35 cellular contexts compared by ENCODE assay signal in genomic region chr19:54254195-54254906, GRCh38. TPM values are rescaled to one million over a fixed set of nuclear protein-coding genes. Genes with fewer than 3 reads are reported as not detected.
A peak's percentile ranks its signal among the peaks of the same experiment; 100 is the strongest.
DNase-seq lines count a peak whose midpoint lies in the region; ATAC-seq, FAIRE-seq and TF ChIP-seq lines count a peak whose summit lies in the region.
"Had no signal": no experiment of that assay in that cellular context is flagged by ENCODE, and none has a peak within 500 bp of the region (broad histone marks: within the 10 kb centered on the region; RNA-seq: fewer than 3 reads in every experiment).

No MANE protein-coding gene starts in this region.

- H2BK12ac ChIP-seq in mesenchymal stem cell (ENCODE audit: low read length in 2 of 2) = no peak overlapping the region

- H3K9me2 ChIP-seq in GM23338 (ENCODE audit: insufficient read depth) = no peaks in the 10 kb centered on the region

- TF ChIP-seq EP300 in HepG2 (IDR thresholded peaks at IDR 0.05; ENCODE audit: low read depth in 2 of 2, low read length in 2 of 2) (no peak), HepG2 (CRISPR knock-in tag; IDR thresholded peaks at IDR 0.05; ENCODE audit: borderline replicate concordance) (no peak)

- CTCF ChIA-PET in HepG2 (lab: Yijun Ruan, JAX; ENCODE audit: low intra/inter-chr PET ratio, low total read pairs) = no interaction called here

- no peak overlapping the region for H3K14ac ChIP-seq in mesenchymal stem cell (ENCODE audit: low read length in 2 of 2)

- H3K4ac ChIP-seq in mesenchymal stem cell (ENCODE audit: low read depth in 1 of 2, low read length in 2 of 2) = no peak overlapping the region

- H3K4me1 ChIP-seq in GM23338 (ENCODE audit: insufficient read depth) (no peaks in the 10 kb centered on the region), mesenchymal stem cell (ENCODE audit: control insufficient read depth, insufficient read depth, low read depth, low read length) (no peaks in the 10 kb centered on the region), HepG2 (ENCODE audit: insufficient read depth, low read length) (no peaks in the 10 kb centered on the region)
- H3K4me1 ChIP-seq: BE2C, pancreas had no signal

- no peak overlapping the region for H4K91ac ChIP-seq in mesenchymal stem cell (ENCODE audit: low read length)

- POLR2A ChIA-PET in HepG2 (lab: Yijun Ruan, JAX) = no interaction called here

- BruUV-seq in HepG2 (replicated peaks; lab: Mats Ljungman, UMichigan) = no TSS peak

- H3K27me3 Mint-ChIP-seq in GM23338 (ENCODE audit: insufficient read depth, low read depth, poor library complexity) (peaks cover 5% of the 10 kb centered on the region), chondrocyte (ENCODE audit: low read depth) (peaks cover 24% of the 10 kb centered on the region)

- WGBS in mesenchymal stem cell = 66% methylated on average over 16 of the region's 17 CpGs
- 5% methylated on average over 6 of the region's 17 CpGs for WGBS in HepG2 (ENCODE audit: low lambda C conversion rate)

- H3K27me3 ChIP-seq in GM23338 (ENCODE audit: insufficient read depth) (no peaks in the 10 kb centered on the region), mesenchymal stem cell (ENCODE audit: control insufficient read depth in 1 of 2, insufficient read depth in 1 of 2, low read length in 2 of 2) (peaks cover 21 to 56% of the 10 kb centered on the region in 2 experiments), HepG2 (ENCODE audit: control insufficient read depth in 1 of 2, insufficient read depth in 2 of 2, low read length in 2 of 2) (peaks cover 12 to 67% of the 10 kb centered on the region in 2 experiments)

- no peak overlapping the region for H3K4me3 ChIP-seq in GM23338
- no peak overlapping the region for H3K4me3 ChIP-seq in mesenchymal stem cell (ENCODE audit: insufficient read depth in 1 of 2, low read depth in 1 of 2, low read length in 2 of 2)
- no peak overlapping the region for H3K4me3 ChIP-seq in HepG2 (replicated peaks in 1 of 3; ENCODE audit: insufficient read depth in 1 of 3, low read depth in 2 of 3, low read length in 3 of 3)
- H3K4me3 ChIP-seq: K562, lung, pancreas, upper lobe of left lung had no signal

- ATAC-seq in GM23338 (peak; percentile 77), HepG2 (no peak)
- ATAC-seq: K562, pancreas had no signal

- intact Hi-C loops in HepG2 (cut with micrococcal nuclease; ENCODE audit: unreplicated experiment) = no loop called here

- in situ Hi-C loops in HepG2 (cut with HindIII; ENCODE audit: extremely low pct_ligation_motif_present, low pct_unique_long_range_greater_than_20kb) = no loop called here

- no peak overlapping the region for H2BK15ac ChIP-seq in mesenchymal stem cell (ENCODE audit: low read depth, poor library complexity, severe bottlenecking)

- DNase-seq in GM23338 (ENCODE audit: low spot score) (peak; percentile 32), chondrocyte (ENCODE audit: low spot score) (peak; percentile 77), mesenchymal stem cell (no peak), activated gamma-delta T cell treated with Interleukin-2 at 50 U/mL for 16 hours (no peak), cerebellar nuclear complex (lab: John Stamatoyannopoulos, UW) (no peak), HepG2 (ENCODE audit: low spot score) (no peak)
- DNase-seq: ACHN; activated CD4-positive, alpha-beta memory T cell treated with anti-CD3 and anti-CD28 coated beads for 36 hours; activated CD4-positive, CD25-positive, alpha-beta regulatory T cell treated with anti-CD3 and anti-CD28 coated beads, Interleukin-2, amount 50 U/mL, for 72 hours; activated CD8-positive, alpha-beta memory T cell treated with anti-CD3 and anti-CD28 coated beads, Interleukin-2, amount 50 U/mL, for 48 hours; activated naive CD4-positive, alpha-beta T cell treated with anti-CD3 and anti-CD28 coated beads, Interleukin-2, amount 50 U/mL, for 16 hours; amniotic stem cell; BE2C; brain microvascular endothelial cell; DMS53; effector CD8-positive, alpha-beta T cell; HCEC 1CT; NCI-H1105; NCI-H2081; NCI-H748 treated with DMSO at 0.1 percent for 48 hours; nephron progenitor cell; stimulated activated CD4-positive, alpha-beta T cell treated with anti-CD3 and anti-CD28 coated beads, Interleukin-2, amount 100 ng/mL, for 48 hours; substantia nigra; upper lobe of left lung had no signal

- 0 out of 2 replicates have a peak overlapping the region, but pooled peaks have one; percentile 28 for H2AFZ ChIP-seq in GM23338
- no peak overlapping the region for H2AFZ ChIP-seq in mesenchymal stem cell (ENCODE audit: low read depth, low read length)
- H2AFZ ChIP-seq in HepG2 (ENCODE audit: low read length) = no peak overlapping the region

- H3K36me3 Mint-ChIP-seq in GM23338 (ENCODE audit: low read depth) (no peaks in the 10 kb centered on the region), chondrocyte (ENCODE audit: low read depth) (no peaks in the 10 kb centered on the region)
- H3K36me3 Mint-ChIP-seq: activated CD4-positive, alpha-beta memory T cell treated with anti-CD3 and anti-CD28 coated beads for 36 hours had no signal

- no peak for FAIRE-seq in HepG2 (lab: Jason Lieb, UNC)
- FAIRE-seq: G401.6, GM19239, K562, pancreas, TTC549 had no signal

- no peaks in the 10 kb centered on the region for H3K79me2 ChIP-seq in GM23338 (replicated peaks; ENCODE audit: insufficient read depth)
- H3K79me2 ChIP-seq in HepG2 (ENCODE audit: insufficient read depth, low read length) = no peaks in the 10 kb centered on the region

- peak overlapping the region; percentile 50 for H2BK5ac ChIP-seq in mesenchymal stem cell (ENCODE audit: low read depth, low read length, poor library complexity, severe bottlenecking)

- no peak for TF ChIP-seq CTCF in GM23338 (conservative IDR thresholded peaks at IDR 0.05; ENCODE audit: low read depth in 2 of 2)
- no peak for TF ChIP-seq CTCF in chondrocyte (IDR thresholded peaks at IDR 0.05)
- TF ChIP-seq CTCF in HepG2 (CRISPR knock-in tag; IDR thresholded peaks at IDR 0.05) = no peak

- no peaks in the 10 kb centered on the region for H3K9me3 ChIP-seq in mesenchymal stem cell (ENCODE audit: control insufficient read depth, low read length)
- no peaks in the 10 kb centered on the region for H3K9me3 ChIP-seq in HepG2 (ENCODE audit: low read length)
- H3K9me3 ChIP-seq: BE2C, pancreas, upper lobe of left lung had no signal

- no peaks in the 10 kb centered on the region for H3K79me1 ChIP-seq in mesenchymal stem cell (replicated peaks; ENCODE audit: low read length, poor library complexity, severe bottlenecking)

- H3K23ac ChIP-seq in mesenchymal stem cell (ENCODE audit: low read length in 2 of 2) = no peak overlapping the region

- H3K18ac ChIP-seq in mesenchymal stem cell (ENCODE audit: low read depth in 1 of 2, low read length in 2 of 2) = no peak overlapping the region

- H3K4me2 ChIP-seq in GM23338 = no peak overlapping the region
- no peak overlapping the region for H3K4me2 ChIP-seq in mesenchymal stem cell (ENCODE audit: low read length, poor library complexity, severe bottlenecking)
- H3K4me2 ChIP-seq in HepG2 (ENCODE audit: low read depth, low read length) = no peak overlapping the region

- no peak overlapping the region for H3K27ac ChIP-seq in GM23338 (ENCODE audit: low read depth)
- no peak overlapping the region for H3K27ac ChIP-seq in mesenchymal stem cell (ENCODE audit: low read length, poor library complexity, severe bottlenecking)
- no peak overlapping the region for H3K27ac ChIP-seq in HepG2 (ENCODE audit: extremely low read length, insufficient read depth, low read length)
- H3K27ac ChIP-seq: brain microvascular endothelial cell, pancreas, upper lobe of left lung had no signal

- H2AK5ac ChIP-seq in mesenchymal stem cell (ENCODE audit: low read length, severe bottlenecking) = no peak overlapping the region

- H3K9me3 Mint-ChIP-seq in GM23338 = no peaks in the 10 kb centered on the region
- H3K9me3 Mint-ChIP-seq in chondrocyte (ENCODE audit: low read depth) = no peaks in the 10 kb centered on the region
- H3K9me3 Mint-ChIP-seq: activated CD4-positive, alpha-beta memory T cell treated with anti-CD3 and anti-CD28 coated beads for 36 hours; nephron progenitor cell had no signal

- H3K36me3 ChIP-seq in GM23338 (ENCODE audit: insufficient read depth) (no peaks in the 10 kb centered on the region), mesenchymal stem cell (ENCODE audit: control insufficient read depth in 1 of 2, insufficient read depth in 2 of 2, low read depth in 1 of 2, low read length in 2 of 2) (no peaks in the 10 kb centered on the region), HepG2 (replicated peaks in 1 of 2; ENCODE audit: control insufficient read depth in 1 of 2, insufficient read depth in 2 of 2, low read length in 2 of 2) (no peaks in the 10 kb centered on the region)
- H3K36me3 ChIP-seq: BE2C, brain microvascular endothelial cell, pancreas, upper lobe of left lung had no signal

- no peak for TF ChIP-seq RAD21 in HepG2 (CRISPR knock-in tag; IDR thresholded peaks at IDR 0.05)

- TF ChIP-seq POLR2A in HepG2 (IDR thresholded peaks at IDR 0.05; ENCODE audit: insufficient read depth in 1 of 2, low read depth in 2 of 2, low read length in 2 of 2) = no peak

- H4K20me1 ChIP-seq in GM23338 (replicated peaks; ENCODE audit: insufficient read depth) = no peaks in the 10 kb centered on the region
- H4K20me1 ChIP-seq in HepG2 (ENCODE audit: insufficient read depth, low read length) = no peaks in the 10 kb centered on the region

- H3K9ac ChIP-seq in mesenchymal stem cell (ENCODE audit: low read length) (no peak overlapping the region), HepG2 (ENCODE audit: insufficient read depth, low read depth, low read length) (no peak overlapping the region)

- no peaks in the 10 kb centered on the region for H3F3A ChIP-seq in GM23338 (replicated peaks; ENCODE audit: low read depth)

- H3K4me1 Mint-ChIP-seq in GM23338 (peaks cover 4% of the 10 kb centered on the region; the same call in 1 of the 3 replicates), chondrocyte (ENCODE audit: low read depth) (no peaks in the 10 kb centered on the region)

- H2BK120ac ChIP-seq in mesenchymal stem cell (ENCODE audit: low read depth, low read length) = no peak overlapping the region

- H3K4me3 Mint-ChIP-seq in GM23338 = no peak overlapping the region
- no peak overlapping the region for H3K4me3 Mint-ChIP-seq in chondrocyte (ENCODE audit: unreplicated experiment)
- H3K4me3 Mint-ChIP-seq: activated CD4-positive, alpha-beta memory T cell treated with anti-CD3 and anti-CD28 coated beads for 36 hours; nephron progenitor cell had no signal

- no peak overlapping the region for H3K27ac Mint-ChIP-seq in GM23338
- no peak overlapping the region for H3K27ac Mint-ChIP-seq in chondrocyte (ENCODE audit: unreplicated experiment)
- H3K27ac Mint-ChIP-seq: activated CD4-positive, alpha-beta memory T cell treated with anti-CD3 and anti-CD28 coated beads for 36 hours; nephron progenitor cell had no signal

- H4K8ac ChIP-seq in mesenchymal stem cell (ENCODE audit: low read length) = no peak overlapping the region

RNA-seq across cellular contexts. Expression of gene LILRB5, which starts 2.7 kb away (rescaled TPM):
- not detected in 2 replicates for total RNA-seq in GM23338 (2014; rRNA removed; shearing (Covaris generic))
- polyA plus RNA-seq in GM23338 (2016; fragmentation: Nextera tagmentation; extraction: Ambion mirVana) (not detected in 2 replicates), HepG2 (2011; rRNA removed) (not detected in 2 replicates)
- total RNA-seq in chondrocyte (not detected in 3 replicates), HepG2 (2016; rRNA removed; fragmentation: Illumina TruSeq; extraction: Trizol) (not detected in 2 replicates)
- not detected for polyA plus RNA-seq in mesenchymal stem cell (2013, experiment 1 of 2)
- not detected for polyA plus RNA-seq in mesenchymal stem cell (2013, experiment 2 of 2)
- total RNA-seq in HepG2 (2016; cell fraction: cytosol; rRNA removed; fragmentation: Illumina TruSeq; extraction: Trizol; ENCODE audit: low read depth) = not detected in 2 replicates
- total RNA-seq in HepG2 (2016; cell fraction: insoluble cytoplasmic fraction; rRNA removed; fragmentation: Illumina TruSeq; extraction: Trizol) = not detected in 2 replicates
- not detected in 2 replicates for total RNA-seq in HepG2 (2016; cell fraction: membrane; rRNA removed; fragmentation: Illumina TruSeq; extraction: Trizol)
- total RNA-seq in HepG2 (2016; cell fraction: nucleus; rRNA removed; fragmentation: Illumina TruSeq; extraction: Trizol) = not detected in 2 replicates
- not detected in 2 replicates for polyA plus RNA-seq in HepG2 (2011; cell fraction: cytosol; rRNA removed)
- not detected in 2 replicates for polyA plus RNA-seq in HepG2 (2011; cell fraction: nucleus; rRNA removed)
- polyA plus RNA-seq in HepG2 (2012) = not detected in 2 replicates
- not detected in 2 replicates for polyA plus RNA-seq in HepG2 (2016; cell fraction: cytosol; fragmentation: Illumina TruSeq; extraction: Trizol; ENCODE audit: low read depth)
- not detected in 2 replicates for polyA plus RNA-seq in HepG2 (2016; cell fraction: insoluble cytoplasmic fraction; fragmentation: Illumina TruSeq; extraction: Trizol; ENCODE audit: low read depth)
- polyA plus RNA-seq in HepG2 (2016; cell fraction: membrane; fragmentation: Illumina TruSeq; extraction: Trizol; ENCODE audit: low read depth) = not detected in 2 replicates
- not detected in 2 replicates for polyA plus RNA-seq in HepG2 (2016; cell fraction: nucleus; fragmentation: Illumina TruSeq; extraction: Trizol; ENCODE audit: insufficient read depth, low read depth)
- polyA minus RNA-seq in HepG2 (2011; rRNA and poly(A)+ RNA removed; ENCODE audit: low replicate concordance) = not detected in 2 replicates
- not detected in 2 replicates for polyA minus RNA-seq in HepG2 (2011; cell fraction: cytosol; rRNA and poly(A)+ RNA removed)
- not detected in 2 replicates for polyA minus RNA-seq in HepG2 (2011; cell fraction: nucleus; rRNA and poly(A)+ RNA removed)
- total RNA-seq: activated CD4-positive, alpha-beta memory T cell treated with anti-CD3 and anti-CD28 coated beads for 36 hours; epithelial cell of proximal tubule; HT-29; K562; MCF 10A; RPMI7951; T-helper 1 cell treated with Interleukin-12 subunit alpha and Interleukin-12 subunit beta and Interleukin-4 antibody, amounts not matched to agents 30 ng/mL and 1 ng/mL, for 36 hours had no signal
- polyA plus RNA-seq: K562 had no signal

RNA-seq across cellular contexts. Expression of gene LILRA6, which starts 11.8 kb away (rescaled TPM):
- total RNA-seq in GM23338 (2014; rRNA removed; shearing (Covaris generic)) = not detected in 2 replicates
- polyA plus RNA-seq in GM23338 (2016; fragmentation: Nextera tagmentation; extraction: Ambion mirVana) (not detected in 2 replicates), HepG2 (2011; rRNA removed) (not detected in 2 replicates)
- total RNA-seq in chondrocyte (not detected in 3 replicates), HepG2 (2016; rRNA removed; fragmentation: Illumina TruSeq; extraction: Trizol) (not detected in 2 replicates)
- polyA plus RNA-seq in mesenchymal stem cell (2013, experiment 1 of 2) = not detected
- not detected for polyA plus RNA-seq in mesenchymal stem cell (2013, experiment 2 of 2)
- not detected in 2 replicates for total RNA-seq in HepG2 (2016; cell fraction: cytosol; rRNA removed; fragmentation: Illumina TruSeq; extraction: Trizol; ENCODE audit: low read depth)
- total RNA-seq in HepG2 (2016; cell fraction: insoluble cytoplasmic fraction; rRNA removed; fragmentation: Illumina TruSeq; extraction: Trizol) = not detected in 2 replicates
- total RNA-seq in HepG2 (2016; cell fraction: membrane; rRNA removed; fragmentation: Illumina TruSeq; extraction: Trizol) = not detected in 2 replicates
- total RNA-seq in HepG2 (2016; cell fraction: nucleus; rRNA removed; fragmentation: Illumina TruSeq; extraction: Trizol) = not detected in 2 replicates
- not detected in 2 replicates for polyA plus RNA-seq in HepG2 (2011; cell fraction: cytosol; rRNA removed)
- polyA plus RNA-seq in HepG2 (2011; cell fraction: nucleus; rRNA removed) = not detected in 2 replicates
- polyA plus RNA-seq in HepG2 (2012) = not detected in 2 replicates
- not detected in 2 replicates for polyA plus RNA-seq in HepG2 (2016; cell fraction: cytosol; fragmentation: Illumina TruSeq; extraction: Trizol; ENCODE audit: low read depth)
- not detected in 2 replicates for polyA plus RNA-seq in HepG2 (2016; cell fraction: insoluble cytoplasmic fraction; fragmentation: Illumina TruSeq; extraction: Trizol; ENCODE audit: low read depth)
- polyA plus RNA-seq in HepG2 (2016; cell fraction: membrane; fragmentation: Illumina TruSeq; extraction: Trizol; ENCODE audit: low read depth) = not detected in 2 replicates
- polyA plus RNA-seq in HepG2 (2016; cell fraction: nucleus; fragmentation: Illumina TruSeq; extraction: Trizol; ENCODE audit: insufficient read depth, low read depth) = not detected in 2 replicates
- not detected in 2 replicates for polyA minus RNA-seq in HepG2 (2011; rRNA and poly(A)+ RNA removed; ENCODE audit: low replicate concordance)
- polyA minus RNA-seq in HepG2 (2011; cell fraction: cytosol; rRNA and poly(A)+ RNA removed) = not detected in 2 replicates
- polyA minus RNA-seq in HepG2 (2011; cell fraction: nucleus; rRNA and poly(A)+ RNA removed) = not detected in 2 replicates
- total RNA-seq: epithelial cell of proximal tubule, HT-29, K562, MCF 10A, RPMI7951 had no signal

RNA-seq across cellular contexts. Expression of gene LILRB2, which starts 26.6 kb away (rescaled TPM):
- total RNA-seq in GM23338 (2014; rRNA removed; shearing (Covaris generic)) = not detected in 2 replicates
- polyA plus RNA-seq in GM23338 (2016; fragmentation: Nextera tagmentation; extraction: Ambion mirVana) (not detected in 2 replicates), HepG2 (2011; rRNA removed) (not detected in 2 replicates)
- total RNA-seq in chondrocyte (not detected in 3 replicates), HepG2 (2016; rRNA removed; fragmentation: Illumina TruSeq; extraction: Trizol) (not detected in 2 replicates)
- polyA plus RNA-seq in mesenchymal stem cell (2013, experiment 1 of 2) = not detected
- not detected for polyA plus RNA-seq in mesenchymal stem cell (2013, experiment 2 of 2)
- total RNA-seq in HepG2 (2016; cell fraction: cytosol; rRNA removed; fragmentation: Illumina TruSeq; extraction: Trizol; ENCODE audit: low read depth) = not detected in 2 replicates
- total RNA-seq in HepG2 (2016; cell fraction: insoluble cytoplasmic fraction; rRNA removed; fragmentation: Illumina TruSeq; extraction: Trizol) = not detected in 2 replicates
- total RNA-seq in HepG2 (2016; cell fraction: membrane; rRNA removed; fragmentation: Illumina TruSeq; extraction: Trizol) = not detected in 2 replicates
- not detected in 2 replicates for total RNA-seq in HepG2 (2016; cell fraction: nucleus; rRNA removed; fragmentation: Illumina TruSeq; extraction: Trizol)
- not detected in 2 replicates for polyA plus RNA-seq in HepG2 (2011; cell fraction: cytosol; rRNA removed)
- polyA plus RNA-seq in HepG2 (2011; cell fraction: nucleus; rRNA removed) = not detected in 2 replicates
- polyA plus RNA-seq in HepG2 (2012) = not detected in 2 replicates
- not detected in 2 replicates for polyA plus RNA-seq in HepG2 (2016; cell fraction: cytosol; fragmentation: Illumina TruSeq; extraction: Trizol; ENCODE audit: low read depth)
- polyA plus RNA-seq in HepG2 (2016; cell fraction: insoluble cytoplasmic fraction; fragmentation: Illumina TruSeq; extraction: Trizol; ENCODE audit: low read depth) = not detected in 2 replicates
- polyA plus RNA-seq in HepG2 (2016; cell fraction: membrane; fragmentation: Illumina TruSeq; extraction: Trizol; ENCODE audit: low read depth) = not detected in 2 replicates
- polyA plus RNA-seq in HepG2 (2016; cell fraction: nucleus; fragmentation: Illumina TruSeq; extraction: Trizol; ENCODE audit: insufficient read depth, low read depth) = not detected in 2 replicates
- not detected in 2 replicates for polyA minus RNA-seq in HepG2 (2011; rRNA and poly(A)+ RNA removed; ENCODE audit: low replicate concordance)
- polyA minus RNA-seq in HepG2 (2011; cell fraction: cytosol; rRNA and poly(A)+ RNA removed) = not detected in 2 replicates
- polyA minus RNA-seq in HepG2 (2011; cell fraction: nucleus; rRNA and poly(A)+ RNA removed) = not detected in 2 replicates
- total RNA-seq: activated CD4-positive, alpha-beta memory T cell treated with anti-CD3 and anti-CD28 coated beads for 36 hours; epithelial cell of proximal tubule; HT-29; K562; MCF 10A; RPMI7951; T-helper 1 cell treated with Interleukin-12 subunit alpha and Interleukin-12 subunit beta and Interleukin-4 antibody, amounts not matched to agents 30 ng/mL and 1 ng/mL, for 36 hours had no signal
- polyA plus RNA-seq: K562 had no signal

RNA-seq across cellular contexts. Expression of gene LILRB3, which starts 31.5 kb away (rescaled TPM):
- not detected in 2 replicates for total RNA-seq in GM23338 (2014; rRNA removed; shearing (Covaris generic))
- polyA plus RNA-seq in GM23338 (2016; fragmentation: Nextera tagmentation; extraction: Ambion mirVana) (not detected in 2 replicates), HepG2 (2011; rRNA removed) (0.10 and 0.22 TPM in 2 replicates)
- total RNA-seq in chondrocyte (not detected in 3 replicates), HepG2 (2016; rRNA removed; fragmentation: Illumina TruSeq; extraction: Trizol) (not detected in 2 replicates)
- not detected for polyA plus RNA-seq in mesenchymal stem cell (2013, experiment 1 of 2)
- polyA plus RNA-seq in mesenchymal stem cell (2013, experiment 2 of 2) = not detected
- total RNA-seq in HepG2 (2016; cell fraction: cytosol; rRNA removed; fragmentation: Illumina TruSeq; extraction: Trizol; ENCODE audit: low read depth) = not detected in 2 replicates
- not detected in 2 replicates for total RNA-seq in HepG2 (2016; cell fraction: insoluble cytoplasmic fraction; rRNA removed; fragmentation: Illumina TruSeq; extraction: Trizol)
- not detected in 2 replicates for total RNA-seq in HepG2 (2016; cell fraction: membrane; rRNA removed; fragmentation: Illumina TruSeq; extraction: Trizol)
- not detected in 2 replicates for total RNA-seq in HepG2 (2016; cell fraction: nucleus; rRNA removed; fragmentation: Illumina TruSeq; extraction: Trizol)
- 0.09 and 0.30 TPM in 2 replicates for polyA plus RNA-seq in HepG2 (2011; cell fraction: cytosol; rRNA removed)
- polyA plus RNA-seq in HepG2 (2011; cell fraction: nucleus; rRNA removed) = 0.24 TPM in 1 of 2 replicates, not detected in the other
- polyA plus RNA-seq in HepG2 (2012) = 0.16 and 0.24 TPM in 2 replicates
- polyA plus RNA-seq in HepG2 (2016; cell fraction: cytosol; fragmentation: Illumina TruSeq; extraction: Trizol; ENCODE audit: low read depth) = not detected in 2 replicates
- not detected in 2 replicates for polyA plus RNA-seq in HepG2 (2016; cell fraction: insoluble cytoplasmic fraction; fragmentation: Illumina TruSeq; extraction: Trizol; ENCODE audit: low read depth)
- not detected in 2 replicates for polyA plus RNA-seq in HepG2 (2016; cell fraction: membrane; fragmentation: Illumina TruSeq; extraction: Trizol; ENCODE audit: low read depth)
- polyA plus RNA-seq in HepG2 (2016; cell fraction: nucleus; fragmentation: Illumina TruSeq; extraction: Trizol; ENCODE audit: insufficient read depth, low read depth) = not detected in 2 replicates
- not detected in 2 replicates for polyA minus RNA-seq in HepG2 (2011; rRNA and poly(A)+ RNA removed; ENCODE audit: low replicate concordance)
- polyA minus RNA-seq in HepG2 (2011; cell fraction: cytosol; rRNA and poly(A)+ RNA removed) = not detected in 2 replicates
- not detected in 2 replicates for polyA minus RNA-seq in HepG2 (2011; cell fraction: nucleus; rRNA and poly(A)+ RNA removed)
- total RNA-seq: epithelial cell of proximal tubule, HT-29, K562, MCF 10A, RPMI7951 had no signal

RNA-seq across cellular contexts. Expression of gene RPS9, which starts 53.7 kb away (rescaled TPM):
- total RNA-seq in GM23338 (2014; rRNA removed; shearing (Covaris generic)) = 1,754 and 2,101 TPM in 2 replicates
- 1,060 and 1,149 TPM in 2 replicates for polyA plus RNA-seq in GM23338 (2016; fragmentation: Nextera tagmentation; extraction: Ambion mirVana)
- total RNA-seq in chondrocyte = 689 to 819 TPM (median 699 TPM) in 3 replicates
- 1,608 TPM for polyA plus RNA-seq in mesenchymal stem cell (2013, experiment 1 of 2)
- 1,551 TPM for polyA plus RNA-seq in mesenchymal stem cell (2013, experiment 2 of 2)
- 1,411 and 1,450 TPM in 2 replicates for total RNA-seq in HepG2 (2016; rRNA removed; fragmentation: Illumina TruSeq; extraction: Trizol)
- 1,847 and 2,095 TPM in 2 replicates for total RNA-seq in HepG2 (2016; cell fraction: cytosol; rRNA removed; fragmentation: Illumina TruSeq; extraction: Trizol; ENCODE audit: low read depth)
- total RNA-seq in HepG2 (2016; cell fraction: insoluble cytoplasmic fraction; rRNA removed; fragmentation: Illumina TruSeq; extraction: Trizol) = 1,493 and 1,495 TPM in 2 replicates
- total RNA-seq in HepG2 (2016; cell fraction: membrane; rRNA removed; fragmentation: Illumina TruSeq; extraction: Trizol) = 2,859 and 2,975 TPM in 2 replicates
- 574 and 605 TPM in 2 replicates for total RNA-seq in HepG2 (2016; cell fraction: nucleus; rRNA removed; fragmentation: Illumina TruSeq; extraction: Trizol)
- 2,903 and 3,161 TPM in 2 replicates for polyA plus RNA-seq in HepG2 (2011; rRNA removed)
- 3,446 and 4,669 TPM in 2 replicates for polyA plus RNA-seq in HepG2 (2011; cell fraction: cytosol; rRNA removed)
- 1,154 and 1,198 TPM in 2 replicates for polyA plus RNA-seq in HepG2 (2011; cell fraction: nucleus; rRNA removed)
- 2,294 and 3,529 TPM in 2 replicates for polyA plus RNA-seq in HepG2 (2012)
- 2,882 and 3,077 TPM in 2 replicates for polyA plus RNA-seq in HepG2 (2016; cell fraction: cytosol; fragmentation: Illumina TruSeq; extraction: Trizol; ENCODE audit: low read depth)
- polyA plus RNA-seq in HepG2 (2016; cell fraction: insoluble cytoplasmic fraction; fragmentation: Illumina TruSeq; extraction: Trizol; ENCODE audit: low read depth) = 1,450 and 1,632 TPM in 2 replicates
- polyA plus RNA-seq in HepG2 (2016; cell fraction: membrane; fragmentation: Illumina TruSeq; extraction: Trizol; ENCODE audit: low read depth) = 3,325 and 3,445 TPM in 2 replicates
- 1,079 and 1,215 TPM in 2 replicates for polyA plus RNA-seq in HepG2 (2016; cell fraction: nucleus; fragmentation: Illumina TruSeq; extraction: Trizol; ENCODE audit: insufficient read depth, low read depth)
- polyA minus RNA-seq in HepG2 (2011; rRNA and poly(A)+ RNA removed; ENCODE audit: low replicate concordance) = 647 and 719 TPM in 2 replicates
- polyA minus RNA-seq in HepG2 (2011; cell fraction: cytosol; rRNA and poly(A)+ RNA removed) = 352 and 390 TPM in 2 replicates
- 215 and 249 TPM in 2 replicates for polyA minus RNA-seq in HepG2 (2011; cell fraction: nucleus; rRNA and poly(A)+ RNA removed)

Comparison
In these comparisons a context has a peak if more than half of its experiments do, and no peak if none do; other contexts are left out.
1. DNase-seq: peak in GM23338 (single experiment) and chondrocyte (single experiment); none in mesenchymal stem cell (single experiment), activated gamma-delta T cell treated with Interleukin-2 at 50 U/mL for 16 hours (single experiment), cerebellar nuclear complex (0 of 2) and HepG2 (single experiment).